1 cellular context compared by ENCODE assay signal in the genomic region with DNA sequence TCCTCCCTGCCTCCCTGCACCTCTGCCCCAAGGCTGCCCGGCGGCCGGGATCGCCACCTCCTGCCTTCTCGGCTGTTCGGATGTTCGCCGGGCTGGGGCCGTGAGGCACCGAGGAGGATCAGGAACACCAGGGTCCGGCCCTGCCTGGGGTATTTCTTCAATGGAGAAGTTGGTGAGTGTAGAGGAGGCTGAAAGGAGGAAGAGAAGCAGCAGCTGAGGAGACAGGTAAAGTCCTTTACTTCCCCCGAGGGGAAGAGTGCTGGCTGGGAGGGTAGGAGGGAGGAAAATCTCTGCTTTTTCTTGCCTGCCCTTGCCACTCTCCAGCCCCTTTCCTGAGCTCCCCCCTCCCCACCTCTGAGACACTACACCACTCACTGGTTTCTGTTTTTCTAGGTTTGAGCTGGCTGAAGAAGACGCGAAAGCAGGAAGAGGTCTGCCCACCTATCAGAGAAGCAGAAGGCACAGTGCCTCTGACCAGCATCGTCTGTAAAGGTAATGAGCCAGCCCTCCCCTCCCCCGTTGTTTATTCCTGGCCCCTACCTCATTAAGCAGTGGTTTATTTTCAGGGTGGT.
TF ChIP-seq lines count a peak whose summit lies in the region.

No MANE protein-coding gene starts in this region.

TF ChIP-seq in HCT116, 20 proteins besides CTCF, POLR2A, EP300 and RAD21 (continued from another document):
- TF ChIP-seq, protein P1, sequence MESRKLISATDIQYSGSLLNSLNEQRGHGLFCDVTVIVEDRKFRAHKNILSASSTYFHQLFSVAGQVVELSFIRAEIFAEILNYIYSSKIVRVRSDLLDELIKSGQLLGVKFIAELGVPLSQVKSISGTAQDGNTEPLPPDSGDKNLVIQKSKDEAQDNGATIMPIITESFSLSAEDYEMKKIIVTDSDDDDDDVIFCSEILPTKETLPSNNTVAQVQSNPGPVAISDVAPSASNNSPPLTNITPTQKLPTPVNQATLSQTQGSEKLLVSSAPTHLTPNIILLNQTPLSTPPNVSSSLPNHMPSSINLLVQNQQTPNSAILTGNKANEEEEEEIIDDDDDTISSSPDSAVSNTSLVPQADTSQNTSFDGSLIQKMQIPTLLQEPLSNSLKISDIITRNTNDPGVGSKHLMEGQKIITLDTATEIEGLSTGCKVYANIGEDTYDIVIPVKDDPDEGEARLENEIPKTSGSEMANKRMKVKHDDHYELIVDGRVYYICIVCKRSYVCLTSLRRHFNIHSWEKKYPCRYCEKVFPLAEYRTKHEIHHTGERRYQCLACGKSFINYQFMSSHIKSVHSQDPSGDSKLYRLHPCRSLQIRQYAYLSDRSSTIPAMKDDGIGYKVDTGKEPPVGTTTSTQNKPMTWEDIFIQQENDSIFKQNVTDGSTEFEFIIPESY (IDR thresholded peaks at IDR 0.05; ENCODE audit: extremely low read depth, insufficient replicate concordance, low read length): no peak
- TF ChIP-seq CBX3 (IDR thresholded peaks at IDR 0.05; ENCODE audit: low read depth) (no peak), TCF7L2 (IDR thresholded peaks at IDR 0.05; ENCODE audit: borderline replicate concordance, extremely low read depth, insufficient read depth, insufficient read length) (no peak), POLR2AphosphoS5 (IDR thresholded peaks at IDR 0.05; ENCODE audit: low read depth, low read length) (peak; percentile 12; the same call in 1 of the 2 replicates), SRF (IDR thresholded peaks at IDR 0.05; ENCODE audit: low read depth) (no peak)
- TF ChIP-seq, protein P2, sequence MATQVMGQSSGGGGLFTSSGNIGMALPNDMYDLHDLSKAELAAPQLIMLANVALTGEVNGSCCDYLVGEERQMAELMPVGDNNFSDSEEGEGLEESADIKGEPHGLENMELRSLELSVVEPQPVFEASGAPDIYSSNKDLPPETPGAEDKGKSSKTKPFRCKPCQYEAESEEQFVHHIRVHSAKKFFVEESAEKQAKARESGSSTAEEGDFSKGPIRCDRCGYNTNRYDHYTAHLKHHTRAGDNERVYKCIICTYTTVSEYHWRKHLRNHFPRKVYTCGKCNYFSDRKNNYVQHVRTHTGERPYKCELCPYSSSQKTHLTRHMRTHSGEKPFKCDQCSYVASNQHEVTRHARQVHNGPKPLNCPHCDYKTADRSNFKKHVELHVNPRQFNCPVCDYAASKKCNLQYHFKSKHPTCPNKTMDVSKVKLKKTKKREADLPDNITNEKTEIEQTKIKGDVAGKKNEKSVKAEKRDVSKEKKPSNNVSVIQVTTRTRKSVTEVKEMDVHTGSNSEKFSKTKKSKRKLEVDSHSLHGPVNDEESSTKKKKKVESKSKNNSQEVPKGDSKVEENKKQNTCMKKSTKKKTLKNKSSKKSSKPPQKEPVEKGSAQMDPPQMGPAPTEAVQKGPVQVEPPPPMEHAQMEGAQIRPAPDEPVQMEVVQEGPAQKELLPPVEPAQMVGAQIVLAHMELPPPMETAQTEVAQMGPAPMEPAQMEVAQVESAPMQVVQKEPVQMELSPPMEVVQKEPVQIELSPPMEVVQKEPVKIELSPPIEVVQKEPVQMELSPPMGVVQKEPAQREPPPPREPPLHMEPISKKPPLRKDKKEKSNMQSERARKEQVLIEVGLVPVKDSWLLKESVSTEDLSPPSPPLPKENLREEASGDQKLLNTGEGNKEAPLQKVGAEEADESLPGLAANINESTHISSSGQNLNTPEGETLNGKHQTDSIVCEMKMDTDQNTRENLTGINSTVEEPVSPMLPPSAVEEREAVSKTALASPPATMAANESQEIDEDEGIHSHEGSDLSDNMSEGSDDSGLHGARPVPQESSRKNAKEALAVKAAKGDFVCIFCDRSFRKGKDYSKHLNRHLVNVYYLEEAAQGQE (IDR thresholded peaks at IDR 0.05; ENCODE audit: low read depth): no peak
